In genomic region chr10:116802876-116803275, GRCh38 we compare ENCODE assay signal across 24 cellular contexts. TPM values are rescaled to one million over a fixed set of nuclear protein-coding genes. Genes with fewer than 3 reads are reported as not detected.
"Had no signal": no experiment of that assay in that cellular context is flagged by ENCODE, and none has a peak within 500 bp of the region (broad histone marks: within the 10 kb centered on the region; RNA-seq: fewer than 3 reads in every experiment).

No MANE protein-coding gene starts in this region.

- H3K4me2 ChIP-seq: KMS-11, SK-N-SH had no signal

- FAIRE-seq: HTR-8/SVneo, K562 had no signal

- ATAC-seq: K562, Panc1, PC-3 had no signal

- DNase-seq: Kasumi-1; MM.1S; NCI-H1092 treated with DMSO at 0.1 percent for 48 hours; NCI-H1436; NCI-H187; NCI-H2029; NCI-H2171 treated with DMSO at 0.1 percent for 48 hours; NCI-H2227 treated with DMSO at 0.1 percent for 48 hours; NCI-H524; NCI-H69; NCI-H774; NK-92 treated with Interleukin-12 subunit alpha and Interleukin-12 subunit beta, amount 100 ng/mL, for 24 hours; PC-3; SHP77; SK-N-SH; SW 1271 had no signal

- H3K9ac ChIP-seq: KMS-11, SK-N-SH had no signal

- H3K9me3 ChIP-seq: SK-N-SH had no signal

- H3K27ac ChIP-seq: HL-60, KMS-11, RWPE1 had no signal

- H3K4me3 ChIP-seq: K562 had no signal

RNA-seq across cellular contexts. Expression of gene ENO4, which starts 46.4 kb away (rescaled TPM):
- total RNA-seq: K562, M059J, OCI-LY7, PC-3 had no signal
